In genomic region chr4:82500830-82501229, GRCh38 we compare ENCODE assay signal across 19 cellular contexts.
DNase-seq lines count a peak whose midpoint lies in the region; ATAC-seq, FAIRE-seq and TF ChIP-seq lines count a peak whose summit lies in the region.
"Had no signal": no experiment of that assay in that cellular context is flagged by ENCODE, and none has a peak within 500 bp of the region (broad histone marks: within the 10 kb centered on the region; RNA-seq: fewer than 3 reads in every experiment).

No MANE protein-coding gene starts in this region.

- no peaks in the 10 kb centered on the region for H3K9me3 ChIP-seq in astrocyte (ENCODE audit: insufficient read depth, low read depth, low read length)

- H3K36me3 Mint-ChIP-seq in astrocyte (ENCODE audit: low read depth, unreplicated experiment) = no peaks in the 10 kb centered on the region
- no peaks in the 10 kb centered on the region for H3K36me3 Mint-ChIP-seq in activated T-helper 17 cell treated with anti-CD3 and anti-CD28 coated beads, Interleukin-2, amount 50 U/mL, for 72 hours (ENCODE audit: low read depth)
- H3K36me3 Mint-ChIP-seq: activated naive CD4-positive, alpha-beta T cell treated with anti-CD3 and anti-CD28 coated beads, Interleukin-2, amount 50 U/mL, for 72 hours; CD8-positive, alpha-beta T cell had no signal

- H3K36me3 ChIP-seq in ACC112 (ENCODE audit: insufficient read depth, low read length) (no peaks in the 10 kb centered on the region), astrocyte (ENCODE audit: insufficient read depth, low read length) (no peaks in the 10 kb centered on the region)

- H2AFZ ChIP-seq in ACC112 (ENCODE audit: low read length, unreplicated experiment) = no peak overlapping the region
- no peak overlapping the region for H2AFZ ChIP-seq in astrocyte (ENCODE audit: low read depth, low read length)
- H2AFZ ChIP-seq: PC-9 had no signal

- TF ChIP-seq CTCF in astrocyte (IDR thresholded peaks at IDR 0.05; ENCODE audit: insufficient read depth, low read depth, low read length) (no peak), coronary artery (IDR thresholded peaks at IDR 0.05) (no peak)

- H3K27ac Mint-ChIP-seq in astrocyte (ENCODE audit: unreplicated experiment) = no peak overlapping the region
- no peak overlapping the region for H3K27ac Mint-ChIP-seq in activated T-helper 17 cell treated with anti-CD3 and anti-CD28 coated beads, Interleukin-2, amount 50 U/mL, for 72 hours
- H3K27ac Mint-ChIP-seq: activated naive CD4-positive, alpha-beta T cell treated with anti-CD3 and anti-CD28 coated beads, Interleukin-2, amount 50 U/mL, for 72 hours; CD8-positive, alpha-beta T cell had no signal

- H3K27me3 Mint-ChIP-seq in astrocyte (ENCODE audit: low read depth, unreplicated experiment) = no peaks in the 10 kb centered on the region
- H3K27me3 Mint-ChIP-seq in activated T-helper 17 cell treated with anti-CD3 and anti-CD28 coated beads, Interleukin-2, amount 50 U/mL, for 72 hours = no peaks in the 10 kb centered on the region

- peaks cover 3% of the 10 kb centered on the region for H3K4me1 Mint-ChIP-seq in astrocyte (ENCODE audit: low read depth, unreplicated experiment)
- no peaks in the 10 kb centered on the region for H3K4me1 Mint-ChIP-seq in activated T-helper 17 cell treated with anti-CD3 and anti-CD28 coated beads, Interleukin-2, amount 50 U/mL, for 72 hours

- H3K79me2 ChIP-seq in ACC112 (ENCODE audit: control insufficient read depth, insufficient read depth, low read length, unreplicated experiment) = no peaks in the 10 kb centered on the region
- H3K79me2 ChIP-seq in astrocyte (ENCODE audit: insufficient read depth, low read length) = no peaks in the 10 kb centered on the region

- H3K9ac ChIP-seq in astrocyte (ENCODE audit: low read length) = no peak overlapping the region

- H3K4me3 Mint-ChIP-seq in astrocyte (ENCODE audit: unreplicated experiment) = no peak overlapping the region
- no peak overlapping the region for H3K4me3 Mint-ChIP-seq in activated T-helper 17 cell treated with anti-CD3 and anti-CD28 coated beads, Interleukin-2, amount 50 U/mL, for 72 hours
- H3K4me3 Mint-ChIP-seq: CD8-positive, alpha-beta T cell had no signal

- H3K4me3 ChIP-seq in ACC112 (ENCODE audit: low read depth, low read length) (peak overlapping the region; percentile 36; the same call in 1 of the 2 replicates), astrocyte (ENCODE audit: insufficient read depth, low read depth, low read length) (no peak overlapping the region), coronary artery (no peak overlapping the region)

- ATAC-seq in activated T-helper 17 cell treated with anti-CD3 and anti-CD28 coated beads, Interleukin-2, amount 50 U/mL, for 72 hours (replicated peaks) = no peak
- ATAC-seq in GM19463 (IDR thresholded peaks at IDR 0.05; ENCODE audit: unreplicated experiment) = no peak
- ATAC-seq: activated naive CD4-positive, alpha-beta T cell treated with anti-CD3 and anti-CD28 coated beads, Interleukin-2, amount 50 U/mL, for 72 hours; CD8-positive, alpha-beta T cell had no signal

- no peak for FAIRE-seq in astrocyte (lab: Jason Lieb, UNC)
- FAIRE-seq: keratinocyte, TTC549, urothelium cell line had no signal

- H4K20me1 ChIP-seq in astrocyte (ENCODE audit: insufficient read depth, low read length) = no peaks in the 10 kb centered on the region

- peak overlapping the region; percentile 9 for H3K4me2 ChIP-seq in astrocyte (ENCODE audit: low read length)

- DNase-seq in NCI-H1092 treated with DMSO at 0.1 percent for 48 hours (lab: John Stamatoyannopoulos, UW) (peak; percentile 99), NCI-H2227 (lab: John Stamatoyannopoulos, UW; ENCODE audit: unreplicated experiment) (peak; percentile 25), astrocyte (ENCODE audit: low read depth) (no peak), coronary artery (ENCODE audit: low spot score) (no peak)
- no peak for DNase-seq in stimulated activated CD4-positive, alpha-beta T cell treated with anti-CD3 and anti-CD28 coated beads, Interleukin-4, amount 100 ng/mL, for 1 hour
- DNase-seq: activated T-cell treated with anti-CD3 and anti-CD28 coated beads, Interleukin-2, amount 50 U/mL, for 1 hour; CD8-positive, alpha-beta T cell; GDM1; GOT3; NCI-H446; retina had no signal

- H3K9me3 Mint-ChIP-seq in astrocyte (ENCODE audit: unreplicated experiment) = no peaks in the 10 kb centered on the region
- H3K9me3 Mint-ChIP-seq in activated T-helper 17 cell treated with anti-CD3 and anti-CD28 coated beads, Interleukin-2, amount 50 U/mL, for 72 hours = no peaks in the 10 kb centered on the region
- H3K9me3 Mint-ChIP-seq: activated naive CD4-positive, alpha-beta T cell treated with anti-CD3 and anti-CD28 coated beads, Interleukin-2, amount 50 U/mL, for 72 hours; CD8-positive, alpha-beta T cell had no signal

- peaks cover 15% of the 10 kb centered on the region for H3K4me1 ChIP-seq in ACC112 (ENCODE audit: control insufficient read depth, insufficient read depth, low read length, unreplicated experiment)
- no peaks in the 10 kb centered on the region for H3K4me1 ChIP-seq in astrocyte (ENCODE audit: insufficient read depth, low read length)

- H3K27ac ChIP-seq in ACC112 (ENCODE audit: low read depth, low read length) = 0 out of 2 replicates have a peak overlapping the region, but pooled peaks have one; percentile 43
- no peak overlapping the region for H3K27ac ChIP-seq in astrocyte (ENCODE audit: low read depth, low read length)
- H3K27ac ChIP-seq in coronary artery = no peak overlapping the region
- H3K27ac ChIP-seq: PC-9 had no signal

- no peaks in the 10 kb centered on the region for H3K27me3 ChIP-seq in ACC112 (ENCODE audit: insufficient read depth, low read length)
- no peaks in the 10 kb centered on the region for H3K27me3 ChIP-seq in astrocyte (ENCODE audit: insufficient read depth, low read length)

Comparison
In these comparisons a context has a peak if more than half of its experiments do, and no peak if none do; other contexts are left out.
1. DNase-seq: peak in NCI-H1092 treated with DMSO at 0.1 percent for 48 hours (single experiment) and NCI-H2227 (single experiment); none in astrocyte (single experiment), coronary artery (single experiment) and stimulated activated CD4-positive, alpha-beta T cell treated with anti-CD3 and anti-CD28 coated beads, Interleukin-4, amount 100 ng/mL, for 1 hour (single experiment).